Comparison of ENCODE assay signal across 21 cellular contexts in the genomic region with DNA sequence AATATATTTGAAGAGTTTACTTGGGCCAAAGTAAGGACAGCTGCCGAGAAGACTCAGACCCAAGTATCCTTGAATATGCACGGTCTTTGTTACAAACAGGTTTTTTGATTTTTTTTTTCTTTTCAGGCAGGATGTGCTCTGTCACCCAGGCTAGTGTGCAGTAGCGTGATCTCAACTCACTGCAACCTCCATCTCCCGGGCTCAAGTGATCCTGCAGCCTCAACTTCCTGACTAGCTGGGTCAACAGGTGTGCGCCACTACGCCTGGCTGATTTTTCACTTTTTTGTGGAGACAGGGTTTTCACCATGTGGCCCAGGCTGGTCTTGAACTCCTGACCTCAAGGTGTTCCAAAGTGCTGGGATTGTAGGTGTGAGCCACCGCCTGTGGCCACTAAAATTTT. TPM values are rescaled to one million over a fixed set of nuclear protein-coding genes. Genes with fewer than 3 reads are reported as not detected.
A peak's percentile ranks its signal among the peaks of the same experiment; 100 is the strongest.
DNase-seq lines count a peak whose midpoint lies in the region; ATAC-seq lines count a peak whose summit lies in the region.
"Had no signal": no experiment of that assay in that cellular context is flagged by ENCODE, and none has a peak within 500 bp of the region (broad histone marks: within the 10 kb centered on the region; RNA-seq: fewer than 3 reads in every experiment).

No MANE protein-coding gene starts in this region.

- H3K27ac Mint-ChIP-seq in T-cell, result peak overlapping the region; percentile 28 to 49
- no peak overlapping the region for H3K27ac Mint-ChIP-seq in memory B cell
- H3K27ac Mint-ChIP-seq: B cell; nephron progenitor cell; stimulated activated naive CD8-positive, alpha-beta T cell treated with anti-CD3 and anti-CD28 coated beads, Interleukin-15, Interleukin-2, amounts not matched to agents 100 ng/mL and 50 ng/mL, for 24 hours; type B pancreatic cell had no signal

- no peaks in the 10 kb centered on the region for H3K9me3 Mint-ChIP-seq in T-cell
- no peaks in the 10 kb centered on the region for H3K9me3 Mint-ChIP-seq in memory B cell
- H3K9me3 Mint-ChIP-seq: nephron progenitor cell; stimulated activated naive CD8-positive, alpha-beta T cell treated with anti-CD3 and anti-CD28 coated beads, Interleukin-15, Interleukin-2, amounts not matched to agents 100 ng/mL and 50 ng/mL, for 24 hours; type B pancreatic cell had no signal

- POLR2A ChIA-PET in T-cell (lab: Charles Lee), result interaction anchor here in 1 of 2 donors (0.6 kb wide), 1 partner anchor 1044 kb away, joined by 3 read pairs; no protein-coding TSS in a partner anchor

- H3K4me1 Mint-ChIP-seq in T-cell (peaks cover 54 to 56% (median 54%) of the 10 kb centered on the region in 3 donors), memory B cell (peaks cover 22% of the 10 kb centered on the region)
- H3K4me1 Mint-ChIP-seq: nephron progenitor cell had no signal

- H3K4me3 Mint-ChIP-seq in T-cell (no peak overlapping the region), memory B cell (no peak overlapping the region)
- H3K4me3 Mint-ChIP-seq: B cell, nephron progenitor cell, type B pancreatic cell had no signal

- ATAC-seq in GM21825 (IDR thresholded peaks at IDR 0.05; ENCODE audit: unreplicated experiment) (peak; percentile 63), T-cell (replicated peaks in 1 of 4) (peak in 3 of 4 experiments; percentile 42 to 63 (median 60)), memory B cell (ENCODE audit: low read depth) (peak; percentile 37)

- peaks cover 11% of the 10 kb centered on the region for H3K36me3 Mint-ChIP-seq in T-cell
- peaks cover 5% of the 10 kb centered on the region for H3K36me3 Mint-ChIP-seq in memory B cell

- H3K27me3 Mint-ChIP-seq in T-cell (no peaks in the 10 kb centered on the region), memory B cell (no peaks in the 10 kb centered on the region)
- H3K27me3 Mint-ChIP-seq: B cell; stimulated activated naive CD8-positive, alpha-beta T cell treated with anti-CD3 and anti-CD28 coated beads, Interleukin-15, Interleukin-2, amounts not matched to agents 100 ng/mL and 50 ng/mL, for 24 hours; type B pancreatic cell had no signal

- CTCF ChIA-PET in T-cell (lab: Charles Lee), result interaction anchor here in 1 of 2 donors (0.8 kb wide), 1 partner anchor 42 kb away, joined by 3 read pairs; no protein-coding TSS in a partner anchor

- DNase-seq in NCI-H510A treated with DMSO at 0.1 percent for 48 hours (lab: John Stamatoyannopoulos, UW) (peak; percentile 20), NCI-H510A (lab: John Stamatoyannopoulos, UW) (no peak), T-cell (peak in 1 of 34 experiments; percentile 3), memory B cell (ENCODE audit: low spot score in 2 of 2) (no peak), OCI-M2 (lab: John Stamatoyannopoulos, UW; ENCODE audit: unreplicated experiment) (no peak), Ammon's horn (ENCODE audit: low spot score) (no peak), NCI-H1694 (lab: John Stamatoyannopoulos, UW) (no peak)
- DNase-seq: 8988T; Calu3; caudate nucleus; erythroblast; foreskin melanocyte; mesenchymal stem cell; NCI-H1436; nephron progenitor cell; posterior cingulate gyrus; stimulated activated CD4-positive, alpha-beta T cell treated with anti-CD3 and anti-CD28 coated beads, Interleukin-1b, Interleukin-23, amount 100 ng/mL, for 48 hours had no signal

RNA-seq across cellular contexts. Expression of gene JMY, which starts 27.4 kb away (rescaled TPM):
- 10 to 100 TPM; 18.0 to 45.3 (median 21.1) TPM for total RNA-seq in T-cell
